Comparison of ENCODE assay signal across 19 cellular contexts in the genomic region with DNA sequence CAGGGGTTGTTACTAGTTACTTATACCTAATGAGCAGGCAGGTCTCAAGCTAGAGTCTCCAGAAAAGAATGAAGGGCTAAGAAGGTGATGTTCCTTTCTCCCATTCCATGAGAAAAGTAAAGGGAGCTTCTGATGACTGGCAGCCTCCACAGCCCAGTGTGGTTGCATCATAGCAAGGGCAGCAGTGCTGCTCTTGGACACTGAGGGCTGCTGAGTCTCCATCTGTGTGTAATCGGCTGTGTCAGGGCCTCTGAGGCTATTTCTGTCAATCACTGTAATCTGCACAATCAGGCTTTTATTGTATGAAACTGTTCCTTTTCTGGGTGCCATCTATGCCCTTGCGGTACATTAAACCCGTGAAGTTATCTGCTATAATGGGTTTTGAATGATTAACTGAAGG.
"Had no signal": no experiment of that assay in that cellular context is flagged by ENCODE, and none has a peak within 500 bp of the region (broad histone marks: within the 10 kb centered on the region; RNA-seq: fewer than 3 reads in every experiment).

No MANE protein-coding gene starts in this region.

- H3K4me3 ChIP-seq: adrenal gland, heart right ventricle, mucosa of descending colon, neural progenitor cell, psoas muscle, thyroid gland had no signal

- H3K4me1 Mint-ChIP-seq: activated naive CD4-positive, alpha-beta T cell treated with anti-CD3 and anti-CD28 coated beads, Interleukin-2, amount 10 ng/mL, durations not matched to agents 7 days and 5 days; T-cell had no signal

- H3K27ac Mint-ChIP-seq: activated CD8-positive, alpha-beta T cell treated with anti-CD3 and anti-CD28 coated beads for 36 hours; activated naive CD4-positive, alpha-beta T cell treated with anti-CD3 and anti-CD28 coated beads, Interleukin-2, amount 10 ng/mL, durations not matched to agents 7 days and 5 days; effector memory CD8-positive, alpha-beta T cell; naive thymus-derived CD4-positive, alpha-beta T cell; neural progenitor cell; stimulated activated naive B cell treated with anti-CD40 and anti-IgM and Interleukin-4, amounts not matched to agents 10 μg/mL and 1 μg/mL and 100 μg/mL, for 72 hours; T-cell had no signal

- H3K4me2 ChIP-seq: neural progenitor cell, SK-N-SH had no signal

- H3K36me3 Mint-ChIP-seq: activated naive CD4-positive, alpha-beta T cell treated with anti-CD3 and anti-CD28 coated beads, Interleukin-2, amount 10 ng/mL, durations not matched to agents 7 days and 5 days; naive thymus-derived CD4-positive, alpha-beta T cell; neural progenitor cell; stimulated activated naive B cell treated with anti-CD40 and anti-IgM and Interleukin-4, amounts not matched to agents 10 μg/mL and 1 μg/mL and 100 μg/mL, for 72 hours; T-cell had no signal

- DNase-seq: activated CD4-positive, alpha-beta T cell treated with anti-CD3 and anti-CD28 coated beads for 48 hours; activated CD4-positive, CD25-positive, alpha-beta regulatory T cell; activated CD8-positive, alpha-beta T cell treated with anti-CD3 and anti-CD28 coated beads for 36 hours; activated naive CD4-positive, alpha-beta T cell treated with anti-CD3 and anti-CD28 coated beads, Interleukin-2, amount 10 ng/mL, durations not matched to agents 7 days and 5 days; activated T-cell treated with anti-CD3 and anti-CD28 coated beads, Interleukin-2, amount 50 U/mL, for 4 hours; effector memory CD8-positive, alpha-beta T cell; heart right ventricle; mesenchymal stem cell; mucosa of descending colon; naive thymus-derived CD4-positive, alpha-beta T cell; psoas muscle; SK-N-SH; stimulated activated naive B cell treated with anti-CD40 and anti-IgM and Interleukin-4, amounts not matched to agents 10 μg/mL and 1 μg/mL and 100 μg/mL, for 72 hours; T-cell; thyroid gland had no signal

- H3K27ac ChIP-seq: adrenal gland, epithelial cell of prostate, heart right ventricle, neural progenitor cell, psoas muscle, thyroid gland had no signal

- ATAC-seq: activated CD8-positive, alpha-beta T cell treated with anti-CD3 and anti-CD28 coated beads for 36 hours; activated T-cell treated with anti-CD3 and anti-CD28 coated beads, Interleukin-2, amount 50 U/mL, for 4 hours; effector memory CD8-positive, alpha-beta T cell; mucosa of descending colon; naive thymus-derived CD4-positive, alpha-beta T cell; psoas muscle; stimulated activated naive B cell treated with anti-CD40 and anti-IgM and Interleukin-4, amounts not matched to agents 10 μg/mL and 1 μg/mL and 100 μg/mL, for 72 hours; T-cell had no signal

- H3K9ac ChIP-seq: neural progenitor cell, SK-N-SH had no signal

- H3K9me3 ChIP-seq: adrenal gland, heart right ventricle, mucosa of descending colon, psoas muscle, SK-N-SH, thyroid gland had no signal

- H3K9me3 Mint-ChIP-seq: activated CD8-positive, alpha-beta T cell treated with anti-CD3 and anti-CD28 coated beads for 36 hours; activated naive CD4-positive, alpha-beta T cell treated with anti-CD3 and anti-CD28 coated beads, Interleukin-2, amount 10 ng/mL, durations not matched to agents 7 days and 5 days; activated T-cell treated with anti-CD3 and anti-CD28 coated beads, Interleukin-2, amount 50 U/mL, for 4 hours; effector memory CD8-positive, alpha-beta T cell; naive thymus-derived CD4-positive, alpha-beta T cell; neural progenitor cell; stimulated activated naive B cell treated with anti-CD40 and anti-IgM and Interleukin-4, amounts not matched to agents 10 μg/mL and 1 μg/mL and 100 μg/mL, for 72 hours had no signal

- H3K4me3 Mint-ChIP-seq: activated CD8-positive, alpha-beta T cell treated with anti-CD3 and anti-CD28 coated beads for 36 hours; activated naive CD4-positive, alpha-beta T cell treated with anti-CD3 and anti-CD28 coated beads, Interleukin-2, amount 10 ng/mL, durations not matched to agents 7 days and 5 days; activated T-cell treated with anti-CD3 and anti-CD28 coated beads, Interleukin-2, amount 50 U/mL, for 4 hours; effector memory CD8-positive, alpha-beta T cell; naive thymus-derived CD4-positive, alpha-beta T cell; neural progenitor cell; stimulated activated naive B cell treated with anti-CD40 and anti-IgM and Interleukin-4, amounts not matched to agents 10 μg/mL and 1 μg/mL and 100 μg/mL, for 72 hours; T-cell had no signal

- H2AFZ ChIP-seq: neural progenitor cell had no signal

- H3K4me1 ChIP-seq: adrenal gland, heart right ventricle, psoas muscle had no signal

- H3K27me3 ChIP-seq: adrenal gland, neural progenitor cell, thyroid gland had no signal

- FAIRE-seq: frontal cortex had no signal

- H3K36me3 ChIP-seq: adrenal gland, heart right ventricle, neural progenitor cell, thyroid gland had no signal
